Comparison of ENCODE assay signal across 11 cellular contexts in the genomic region with DNA sequence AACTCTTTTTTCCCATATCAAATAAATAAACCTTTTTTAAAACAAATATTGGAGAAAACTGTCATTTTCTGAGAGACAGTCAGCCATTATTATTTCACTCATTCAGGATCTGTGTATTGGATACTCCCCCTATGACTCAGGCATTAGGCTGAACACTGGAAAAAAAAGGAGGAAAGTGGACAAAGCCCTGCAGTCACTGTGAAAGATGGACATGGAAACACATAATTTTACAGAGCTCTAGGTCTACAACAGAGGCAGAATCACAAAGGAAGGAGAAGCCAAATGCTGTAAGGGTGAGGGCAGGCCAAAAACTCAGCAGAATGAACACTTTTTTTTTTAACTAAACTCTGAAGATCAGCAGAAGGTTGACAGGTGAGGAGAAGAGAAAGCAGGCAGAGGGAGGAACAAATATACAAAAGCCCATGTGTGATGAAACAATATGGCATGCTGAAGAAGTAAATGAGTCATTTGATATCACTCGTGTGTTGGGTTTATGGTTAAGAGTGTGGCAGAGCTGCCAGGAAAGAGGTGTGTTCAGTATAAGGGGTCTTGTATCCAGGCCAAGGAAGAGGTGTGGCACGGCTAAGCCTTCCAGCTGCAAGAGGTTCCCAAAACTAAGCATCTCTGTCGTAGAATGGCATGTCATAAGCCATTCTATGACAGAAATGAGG. TPM values are rescaled to one million over a fixed set of nuclear protein-coding genes. Genes with fewer than 3 reads are reported as not detected.
DNase-seq lines count a peak whose midpoint lies in the region; ATAC-seq and TF ChIP-seq lines count a peak whose summit lies in the region.
"Had no signal": no experiment of that assay in that cellular context is flagged by ENCODE, and none has a peak within 500 bp of the region (broad histone marks: within the 10 kb centered on the region; RNA-seq: fewer than 3 reads in every experiment).

No MANE protein-coding gene starts in this region.

- no peaks in the 10 kb centered on the region for H3K27me3 ChIP-seq in kidney epithelial cell (ENCODE audit: control insufficient read depth, insufficient read depth, low read length)

- no peaks in the 10 kb centered on the region for H3K36me3 ChIP-seq in kidney epithelial cell (ENCODE audit: control insufficient read depth, insufficient read depth, low read length)

- H3K4me3 ChIP-seq in WI38 (ENCODE audit: low read depth, low read length), result 0 out of 2 replicates have a peak overlapping the region, but pooled peaks have one; percentile 3
- no peak overlapping the region for H3K4me3 ChIP-seq in kidney epithelial cell (ENCODE audit: low read depth, low read length)

- DNase-seq in COLO829 (ENCODE audit: low spot score) (peak; percentile 51), kidney epithelial cell (ENCODE audit: low read depth) (peak; percentile 47), DMS153 (lab: John Stamatoyannopoulos, UW) (no peak), DMS153 treated with DMSO at 0.1 percent for 48 hours (lab: John Stamatoyannopoulos, UW; ENCODE audit: unreplicated experiment) (no peak)
- DNase-seq: activated CD4-positive, alpha-beta T cell treated with anti-CD3 and anti-CD28 coated beads, Interleukin-2, amount 50 U/mL, for 1 hour; NCI-H1048; stimulated activated CD4-positive, alpha-beta T cell treated with anti-CD3 and anti-CD28 coated beads, Interleukin-2, amount 100 ng/mL, for 48 hours had no signal

- ATAC-seq in HG02798 (IDR thresholded peaks at IDR 0.05; ENCODE audit: poor library complexity, unreplicated experiment) (peak; percentile 2), GM21529 (IDR thresholded peaks at IDR 0.05; ENCODE audit: unreplicated experiment) (no peak), HG03159 (IDR thresholded peaks at IDR 0.05; ENCODE audit: unreplicated experiment) (no peak)

- TF ChIP-seq CTCF in WI38 (IDR thresholded peaks at IDR 0.05; ENCODE audit: low read depth, low read length) (no peak), kidney epithelial cell (IDR thresholded peaks at IDR 0.05; ENCODE audit: insufficient read depth, low read length, poor library complexity, severe bottlenecking) (no peak)

RNA-seq across cellular contexts. Expression of gene EPB41L2, which starts 39.1 kb away (rescaled TPM):
- 48.2 and 48.7 TPM in 2 replicates for total RNA-seq in kidney epithelial cell

Comparison
In these comparisons a context has a peak if more than half of its experiments do, and no peak if none do; other contexts are left out.
1. DNase-seq: peak in COLO829 (single experiment) and kidney epithelial cell (single experiment); none in DMS153 (single experiment) and DMS153 treated with DMSO at 0.1 percent for 48 hours (single experiment).